9 cellular contexts compared by ENCODE assay signal in the genomic region with DNA sequence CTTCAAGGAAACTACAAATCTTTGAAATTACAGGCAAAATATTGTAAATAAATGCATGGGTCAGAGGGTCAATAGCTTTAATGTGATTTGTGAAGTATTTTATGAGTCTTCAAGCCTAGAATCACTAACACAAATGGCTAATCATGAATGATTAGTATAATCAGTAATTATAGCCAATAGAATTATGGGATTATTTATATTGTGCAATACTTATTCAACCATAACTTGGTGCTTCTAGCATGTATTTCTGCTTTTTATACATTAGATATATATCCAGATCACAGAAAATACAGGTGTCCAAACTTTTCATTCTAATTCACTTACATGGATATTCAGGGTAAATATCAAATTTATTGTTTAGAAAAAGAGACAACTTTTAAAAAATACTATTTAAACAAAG. TPM values are rescaled to one million over a fixed set of nuclear protein-coding genes. Genes with fewer than 3 reads are reported as not detected.
"Had no signal": no experiment of that assay in that cellular context is flagged by ENCODE, and none has a peak within 500 bp of the region (broad histone marks: within the 10 kb centered on the region; RNA-seq: fewer than 3 reads in every experiment).

No MANE protein-coding gene starts in this region.

- FAIRE-seq: HTR-8/SVneo had no signal

- DNase-seq: Karpas-422, KBM-7, KG1 had no signal

- H3K9ac ChIP-seq: KMS-11 had no signal

- H3K27ac ChIP-seq: HL-60, KMS-11 had no signal

- H3K4me2 ChIP-seq: KMS-11 had no signal

RNA-seq across cellular contexts. Expression of gene HCN1, which starts 12.1 kb away (rescaled TPM):
- total RNA-seq: HT-29, HT1080 had no signal
- polyA plus RNA-seq: IgD-negative memory B cell had no signal
